In genomic region chrX:132258509-132258908, GRCh38 we compare ENCODE assay signal across 17 cellular contexts. TPM values are rescaled to one million over a fixed set of nuclear protein-coding genes. Genes with fewer than 3 reads are reported as not detected.
A peak's percentile ranks its signal among the peaks of the same experiment; 100 is the strongest.
DNase-seq lines count a peak whose midpoint lies in the region; ATAC-seq, FAIRE-seq and TF ChIP-seq lines count a peak whose summit lies in the region.
"Had no signal": no experiment of that assay in that cellular context is flagged by ENCODE, and none has a peak within 500 bp of the region (broad histone marks: within the 10 kb centered on the region; RNA-seq: fewer than 3 reads in every experiment).

No MANE protein-coding gene starts in this region.

- H3K27me3 Mint-ChIP-seq in activated T-cell treated with anti-CD3 and anti-CD28 coated beads, Interleukin-2, amount 50 U/mL, for 4 hours (ENCODE audit: low read depth) = no peaks in the 10 kb centered on the region
- no peaks in the 10 kb centered on the region for H3K27me3 Mint-ChIP-seq in activated naive CD4-positive, alpha-beta T cell treated with anti-CD3 and anti-CD28 coated beads for 36 hours (ENCODE audit: low read depth)
- H3K27me3 Mint-ChIP-seq: CD4-positive, alpha-beta memory T cell had no signal

- FAIRE-seq in pancreas (lab: Jason Lieb, UNC) = no peak
- FAIRE-seq: GM12891, GM18507 had no signal

- H3K27ac ChIP-seq in pancreas = no peak overlapping the region

- H3K27me3 ChIP-seq in pancreas = no peaks in the 10 kb centered on the region

- H3K36me3 Mint-ChIP-seq in activated T-cell treated with anti-CD3 and anti-CD28 coated beads, Interleukin-2, amount 50 U/mL, for 4 hours (ENCODE audit: insufficient read depth) = no peaks in the 10 kb centered on the region
- no peaks in the 10 kb centered on the region for H3K36me3 Mint-ChIP-seq in activated naive CD4-positive, alpha-beta T cell treated with anti-CD3 and anti-CD28 coated beads for 36 hours (ENCODE audit: low read depth)
- H3K36me3 Mint-ChIP-seq: CD4-positive, alpha-beta memory T cell had no signal

- H3K27ac Mint-ChIP-seq in activated naive CD4-positive, alpha-beta T cell treated with anti-CD3 and anti-CD28 coated beads for 36 hours = no peak overlapping the region
- H3K27ac Mint-ChIP-seq: CD4-positive, alpha-beta memory T cell; H9; HFFc6 had no signal

- no peak for TF ChIP-seq POLR2A in NB4 (IDR thresholded peaks at IDR 0.05; ENCODE audit: extremely low read depth, insufficient read length)

- peak; percentile 0 for DNase-seq in EH (ENCODE audit: low read depth)
- DNase-seq in HCEC 1CT = peak; percentile 15
- peak; percentile 1 for DNase-seq in NB4 (ENCODE audit: low read depth)
- DNase-seq in activated T-cell treated with anti-CD3 and anti-CD28 coated beads, Interleukin-2, amount 50 U/mL, for 4 hours = no peak
- no peak for DNase-seq in activated naive CD4-positive, alpha-beta T cell treated with anti-CD3 and anti-CD28 coated beads for 36 hours
- no peak for DNase-seq in pancreas
- DNase-seq: C1 segment of cervical spinal cord; Calu3; CD4-positive, alpha-beta memory T cell; COR-L47; DMS79; GF-D8; H9; HFFc6 had no signal

- WGBS in pancreas, 2 donors = 53 to 92% methylated on average over 1 of the region's 1 CpG

- H3K36me3 ChIP-seq in pancreas = no peaks in the 10 kb centered on the region

- no peak overlapping the region for H3K4me3 Mint-ChIP-seq in activated T-cell treated with anti-CD3 and anti-CD28 coated beads, Interleukin-2, amount 50 U/mL, for 4 hours
- no peak overlapping the region for H3K4me3 Mint-ChIP-seq in activated naive CD4-positive, alpha-beta T cell treated with anti-CD3 and anti-CD28 coated beads for 36 hours
- H3K4me3 Mint-ChIP-seq: CD4-positive, alpha-beta memory T cell; GM23338; H9; HFFc6 had no signal

- no peaks in the 10 kb centered on the region for H3K9me3 ChIP-seq in pancreas

- H3K9me3 Mint-ChIP-seq in activated T-cell treated with anti-CD3 and anti-CD28 coated beads, Interleukin-2, amount 50 U/mL, for 4 hours = no peaks in the 10 kb centered on the region
- H3K9me3 Mint-ChIP-seq in activated naive CD4-positive, alpha-beta T cell treated with anti-CD3 and anti-CD28 coated beads for 36 hours = no peaks in the 10 kb centered on the region
- H3K9me3 Mint-ChIP-seq: CD4-positive, alpha-beta memory T cell; GM23338; H9; HFFc6 had no signal

- no peak for TF ChIP-seq CTCF in NB4 (IDR thresholded peaks at IDR 0.05; ENCODE audit: low read depth, low read length)
- TF ChIP-seq CTCF in pancreas (IDR thresholded peaks at IDR 0.05) = no peak

- CTCF ChIA-PET in activated naive CD4-positive, alpha-beta T cell treated with anti-CD3 and anti-CD28 coated beads for 36 hours (lab: Charles Lee) = no interaction called here

- ATAC-seq in activated T-cell treated with anti-CD3 and anti-CD28 coated beads, Interleukin-2, amount 50 U/mL, for 4 hours = no peak
- no peak for ATAC-seq in pancreas
- ATAC-seq: GM23338 had no signal

- no peaks in the 10 kb centered on the region for H3K4me1 ChIP-seq in pancreas

- intact Hi-C loops in activated naive CD4-positive, alpha-beta T cell treated with anti-CD3 and anti-CD28 coated beads for 36 hours (cut with micrococcal nuclease) = no loop called here
- intact Hi-C loops in pancreas (cut with DNase I) = no loop called here

- H3K4me3 ChIP-seq in NB4 (ENCODE audit: low read depth, low read length) = no peak overlapping the region
- H3K4me3 ChIP-seq in pancreas = no peak overlapping the region
- H3K4me3 ChIP-seq: GM23338 had no signal

- H3K4me1 Mint-ChIP-seq in activated T-cell treated with anti-CD3 and anti-CD28 coated beads, Interleukin-2, amount 50 U/mL, for 4 hours (ENCODE audit: low read depth) = no peaks in the 10 kb centered on the region
- H3K4me1 Mint-ChIP-seq in activated naive CD4-positive, alpha-beta T cell treated with anti-CD3 and anti-CD28 coated beads for 36 hours (ENCODE audit: low read depth) = no peaks in the 10 kb centered on the region
- H3K4me1 Mint-ChIP-seq: CD4-positive, alpha-beta memory T cell; GM23338; H9 had no signal

RNA-seq across cellular contexts. Expression of gene RAP2C, which starts 39.3 kb away (rescaled TPM):
- total RNA-seq in activated T-cell treated with anti-CD3 and anti-CD28 coated beads, Interleukin-2, amount 50 U/mL, for 4 hours = 10 to 100 TPM; 31.0 to 34.1 (median 31.6) TPM
- total RNA-seq in activated naive CD4-positive, alpha-beta T cell treated with anti-CD3 and anti-CD28 coated beads for 36 hours = 10 to 100 TPM; 24.5 to 27.4 TPM
- total RNA-seq in pancreas = 10 to 100 TPM in 2 of 6 donors, 1 to 10 TPM in 4; 6.2 to 15.1 (median 8.3) TPM
- polyA plus RNA-seq in pancreas = 10 to 100 TPM in 1 of 2 donors, 1 to 10 TPM in 1; 7.7 to 10.6 TPM

Comparison
In these comparisons a context has a peak if more than half of its experiments do, and no peak if none do; other contexts are left out.
1. DNase-seq: peak in EH (single experiment), HCEC 1CT (single experiment) and NB4 (single experiment); none in activated T-cell treated with anti-CD3 and anti-CD28 coated beads, Interleukin-2, amount 50 U/mL, for 4 hours (single experiment), activated naive CD4-positive, alpha-beta T cell treated with anti-CD3 and anti-CD28 coated beads for 36 hours (single experiment) and pancreas (0 of 6).